ENCODE assay signal across 9 cellular contexts in genomic region chr1:222546548-222547259, GRCh38. TPM values are rescaled to one million over a fixed set of nuclear protein-coding genes. Genes with fewer than 3 reads are reported as not detected.
A peak's percentile ranks its signal among the peaks of the same experiment; 100 is the strongest.
DNase-seq lines count a peak whose midpoint lies in the region; ATAC-seq and TF ChIP-seq lines count a peak whose summit lies in the region.
"Had no signal": no experiment of that assay in that cellular context is flagged by ENCODE, and none has a peak within 500 bp of the region (broad histone marks: within the 10 kb centered on the region; RNA-seq: fewer than 3 reads in every experiment).

No MANE protein-coding gene starts in this region.

- H3K27me3 ChIP-seq in AG04450 (ENCODE audit: control insufficient read depth, insufficient read depth, low read length): no peaks in the 10 kb centered on the region

- no peak for ATAC-seq in HG02852 (IDR thresholded peaks at IDR 0.05; ENCODE audit: unreplicated experiment)
- no peak for ATAC-seq in stimulated activated effector memory CD8-positive, alpha-beta T cell treated with anti-CD3 and anti-CD28 coated beads, Interleukin-12 subunit alpha, Interleukin-12 subunit beta, amount 100 ng/mL, for 72 hours

- DNase-seq in AG04450 (ENCODE audit: low read depth, low spot score) (peak; percentile 46), HFFc6 (peak; percentile 93), RWPE1 (ENCODE audit: low spot score) (peak; percentile 75), glomerular visceral epithelial cell (ENCODE audit: extremely low spot score) (peak; percentile 81), middle frontal gyrus (ENCODE audit: extremely low spot score, low spot score) (no peak), mucosa of gallbladder (ENCODE audit: low spot score) (no peak)
- no peak for DNase-seq in stimulated activated effector memory CD8-positive, alpha-beta T cell treated with anti-CD3 and anti-CD28 coated beads, Interleukin-12 subunit alpha, Interleukin-12 subunit beta, amount 100 ng/mL, for 72 hours (ENCODE audit: low spot score in 2 of 2)
- DNase-seq: heart right ventricle had no signal

- no peak overlapping the region for H3K4me3 ChIP-seq in AG04450 (ENCODE audit: low read depth, low read length)
- H3K4me3 ChIP-seq: heart right ventricle had no signal

- H3K36me3 Mint-ChIP-seq in HFFc6 (ENCODE audit: low read depth): peaks cover 4% of the 10 kb centered on the region; the same call in 1 of the 2 replicates
- H3K36me3 Mint-ChIP-seq in stimulated activated effector memory CD8-positive, alpha-beta T cell treated with anti-CD3 and anti-CD28 coated beads, Interleukin-12 subunit alpha, Interleukin-12 subunit beta, amount 100 ng/mL, for 72 hours: no peaks in the 10 kb centered on the region

- H3K4me3 Mint-ChIP-seq in HFFc6: peak overlapping the region; percentile 82
- H3K4me3 Mint-ChIP-seq in stimulated activated effector memory CD8-positive, alpha-beta T cell treated with anti-CD3 and anti-CD28 coated beads, Interleukin-12 subunit alpha, Interleukin-12 subunit beta, amount 100 ng/mL, for 72 hours: no peak overlapping the region

- no peaks in the 10 kb centered on the region for H3K9me3 Mint-ChIP-seq in HFFc6
- H3K9me3 Mint-ChIP-seq in stimulated activated effector memory CD8-positive, alpha-beta T cell treated with anti-CD3 and anti-CD28 coated beads, Interleukin-12 subunit alpha, Interleukin-12 subunit beta, amount 100 ng/mL, for 72 hours: no peaks in the 10 kb centered on the region

- peak overlapping the region; percentile 99 for H3K27ac Mint-ChIP-seq in HFFc6
- no peak overlapping the region for H3K27ac Mint-ChIP-seq in stimulated activated effector memory CD8-positive, alpha-beta T cell treated with anti-CD3 and anti-CD28 coated beads, Interleukin-12 subunit alpha, Interleukin-12 subunit beta, amount 100 ng/mL, for 72 hours

- TF ChIP-seq CTCF in AG04450 (IDR thresholded peaks at IDR 0.05; ENCODE audit: low read depth, low read length) (0 out of 2 replicates have a peak, but pooled peaks have one; percentile 20), HFFc6 (IDR thresholded peaks at IDR 0.05) (no peak), RWPE1 (conservative IDR thresholded peaks at IDR 0.05; ENCODE audit: low read depth) (no peak)

- POLR2A ChIA-PET in AG04450 (lab: Yijun Ruan, JAX) (interaction anchor here (1.3 kb wide), 1 partner anchor 82 kb away, joined by 3 read pairs; no protein-coding TSS in a partner anchor), RWPE1 (lab: Yijun Ruan, JAX; ENCODE audit: low non-redundant PET) (no interaction called here)

- H3K27ac ChIP-seq in AG04450 (ENCODE audit: low read depth, low read length) (peak overlapping the region; percentile 62), RWPE1 (peak overlapping the region; percentile 69)
- H3K27ac ChIP-seq: heart right ventricle had no signal

- peaks cover 37% of the 10 kb centered on the region for H3K4me1 Mint-ChIP-seq in HFFc6 (ENCODE audit: low read depth)
- H3K4me1 Mint-ChIP-seq in stimulated activated effector memory CD8-positive, alpha-beta T cell treated with anti-CD3 and anti-CD28 coated beads, Interleukin-12 subunit alpha, Interleukin-12 subunit beta, amount 100 ng/mL, for 72 hours: no peaks in the 10 kb centered on the region

- peaks cover 5% of the 10 kb centered on the region; the same call in 1 of the 2 replicates for H3K27me3 Mint-ChIP-seq in HFFc6 (ENCODE audit: insufficient read depth)

- CTCF ChIA-PET in AG04450 (lab: Charles Lee): interaction anchor here (1.2 to 1.7 kb wide), 3 partner anchors 10 to 81 kb away, joined by 5 to 6 read pairs (median 5); no protein-coding TSS in a partner anchor
- CTCF ChIA-PET in RWPE1 (lab: Yijun Ruan, JAX): interaction anchor here (0.5 to 0.9 kb wide), 3 partner anchors 82 to 498 kb away, joined by 3 to 6 read pairs (median 4); no protein-coding TSS in a partner anchor

- no peaks in the 10 kb centered on the region; the same call in 1 of the 2 replicates for H3K9me3 ChIP-seq in AG04450 (ENCODE audit: control insufficient read depth, insufficient read depth, low read length)
- H3K9me3 ChIP-seq: heart right ventricle had no signal

RNA-seq across cellular contexts. Expression of gene HHIPL2, which starts 1.2 kb away (rescaled TPM):
- 0.04 and 0.30 TPM in 2 replicates for polyA plus RNA-seq in AG04450 (2011; rRNA removed)
- polyA minus RNA-seq in AG04450 (2011; rRNA and poly(A)+ RNA removed): 0.22 TPM in 1 of 2 replicates, not detected in the other
- under 1 TPM in 3 of 6 experiments, not detected in 3; 0.07 to 0.45 (median 0.31) TPM for total RNA-seq in HFFc6 (2021; fragmentation: NEBNext Ultra II Directional; extraction: Animal tissue kit (Norgen Biotek cat#: 25700))
- 2.0 TPM for total RNA-seq in mucosa of gallbladder

RNA-seq across cellular contexts. Expression of gene TAF1A, which starts 43.0 kb away (rescaled TPM):
- polyA plus RNA-seq in AG04450 (2011; rRNA removed): 4.9 and 7.3 TPM in 2 replicates
- polyA minus RNA-seq in AG04450 (2011; rRNA and poly(A)+ RNA removed): 1.5 and 3.6 TPM in 2 replicates
- 1 to 10 TPM; 5.3 to 7.1 (median 5.9) TPM for total RNA-seq in HFFc6 (2021; fragmentation: NEBNext Ultra II Directional; extraction: Animal tissue kit (Norgen Biotek cat#: 25700))
- total RNA-seq in mucosa of gallbladder: 7.5 TPM

Comparison
In these comparisons a context has a peak if more than half of its experiments do, and no peak if none do; other contexts are left out.
1. DNase-seq: peak in AG04450 (single experiment), HFFc6 (single experiment), RWPE1 (single experiment) and glomerular visceral epithelial cell (single experiment); none in middle frontal gyrus (single experiment), stimulated activated effector memory CD8-positive, alpha-beta T cell treated with anti-CD3 and anti-CD28 coated beads, Interleukin-12 subunit alpha, Interleukin-12 subunit beta, amount 100 ng/mL, for 72 hours (0 of 2) and mucosa of gallbladder (single experiment).